18 cellular contexts compared by ENCODE assay signal in the genomic region with DNA sequence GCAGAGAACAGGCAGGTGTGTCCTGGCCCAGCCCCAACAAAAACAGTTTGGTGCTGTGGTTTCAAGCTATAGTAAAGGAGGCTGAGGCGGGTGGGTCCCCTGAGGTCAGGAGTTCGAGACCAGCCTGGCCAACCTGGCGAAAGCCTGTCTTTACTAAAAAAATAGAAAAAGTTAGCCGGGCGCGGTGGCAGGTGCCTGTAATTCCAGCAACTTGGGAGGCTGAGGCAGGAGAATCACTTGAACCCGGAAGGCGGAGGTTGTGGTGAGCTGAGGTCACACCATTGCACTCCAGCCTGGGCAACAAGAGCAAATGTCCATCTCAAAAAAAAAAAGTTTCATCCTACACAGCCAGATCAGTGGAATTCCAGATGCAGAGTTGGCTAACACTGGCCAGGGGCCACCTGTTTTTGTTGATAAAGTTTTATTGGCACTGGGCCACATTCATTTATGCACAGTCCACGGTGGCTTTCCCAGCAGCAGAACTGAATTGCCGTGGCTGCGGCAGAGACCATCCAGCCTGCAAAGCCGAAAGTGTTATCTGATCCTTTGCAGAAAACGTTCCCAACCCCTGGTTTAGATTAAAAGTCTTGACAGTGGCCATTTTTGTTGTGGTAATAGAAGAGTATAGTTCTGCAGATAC. TPM values are rescaled to one million over a fixed set of nuclear protein-coding genes. Genes with fewer than 3 reads are reported as not detected.
DNase-seq lines count a peak whose midpoint lies in the region; FAIRE-seq and TF ChIP-seq lines count a peak whose summit lies in the region.
"Had no signal": no experiment of that assay in that cellular context is flagged by ENCODE, and none has a peak within 500 bp of the region (broad histone marks: within the 10 kb centered on the region; RNA-seq: fewer than 3 reads in every experiment).

No MANE protein-coding gene starts in this region.

- CTCF ChIA-PET in RWPE1 (lab: Yijun Ruan, JAX), result interaction anchor here (0.6 to 0.9 kb wide), 2 partner anchors 53 to 86 kb away, joined by 3 read pairs; no protein-coding TSS in a partner anchor

- no peak for TF ChIP-seq POLR2A in erythroblast (IDR thresholded peaks at IDR 0.05; ENCODE audit: low read length)
- TF ChIP-seq POLR2A in GM12891 (IDR thresholded peaks at IDR 0.05; ENCODE audit: low read depth, low read length), result no peak

- in situ Hi-C loops in GM13977 (cut with MboI; ENCODE audit: low pct_unique_long_range_greater_than_20kb, low sequenced_read_pairs, unreplicated experiment), result no loop called here

- no peak for FAIRE-seq in GM12891 (lab: Jason Lieb, UNC)
- FAIRE-seq: GM18507, RCC 7860 had no signal

- POLR2A ChIA-PET in RWPE1 (lab: Yijun Ruan, JAX; ENCODE audit: low non-redundant PET), result no interaction called here

- TF ChIP-seq CTCF in RWPE1 (conservative IDR thresholded peaks at IDR 0.05; ENCODE audit: low read depth), result no peak
- no peak for TF ChIP-seq CTCF in GM13977 (IDR thresholded peaks at IDR 0.05; ENCODE audit: extremely low read depth, insufficient read depth, missing control alignments)

- DNase-seq in HUDEP-2 (lab: John Stamatoyannopoulos, UW; ENCODE audit: unreplicated experiment in 76 of 76) (peak in 74 of 76 experiments; percentile 59 to 99 (median 90)), RWPE1 (ENCODE audit: low spot score) (no peak), erythroblast (lab: John Stamatoyannopoulos, UW) (peak; percentile 88 to 94), activated gamma-delta T cell (lab: John Stamatoyannopoulos, UW) (no peak), GM13977 (ENCODE audit: low spot score) (no peak), GM12891 (ENCODE audit: insufficient read length, low spot score) (no peak)
- DNase-seq: DMS153, H7, NCI-H1417, NCI-H1930, NCI-H2171, NCI-H446 treated with DMSO at 0.1 percent for 48 hours, NCI-H748 treated with DMSO at 0.1 percent for 48 hours, SHP77 treated with DMSO at 0.1 percent for 48 hours had no signal

- H3K27ac ChIP-seq in RWPE1, result peak overlapping the region; percentile 23

TF ChIP-seq in GM12891, 5 proteins besides CTCF, POLR2A, EP300 and RAD21:
- TF ChIP-seq PAX5 (IDR thresholded peaks at IDR 0.05; ENCODE audit: insufficient read depth, low read length, severe bottlenecking), result no peak
- no peak for TF ChIP-seq POU2F2 (IDR thresholded peaks at IDR 0.05; ENCODE audit: low read depth, low read length)
- no peak for TF ChIP-seq SPI1 (IDR thresholded peaks at IDR 0.05; ENCODE audit: low read depth, low read length)

RNA-seq across cellular contexts. Expression of a gene that starts 8.5 kb away (rescaled TPM):
- 29.7 TPM for polyA plus RNA-seq in GM12891 (2012; ENCODE audit: low read depth, missing spikeins)

RNA-seq across cellular contexts. Expression of a gene that starts 15.6 kb away (rescaled TPM):
- 10.8 TPM for polyA plus RNA-seq in GM12891 (2012; ENCODE audit: low read depth, missing spikeins)
- polyA plus RNA-seq: AG04450, BJ had no signal

RNA-seq across cellular contexts. Expression of a gene that starts 30.3 kb away (rescaled TPM):
- polyA plus RNA-seq in GM12891 (2012; ENCODE audit: low read depth, missing spikeins), result 0.03 TPM
- polyA plus RNA-seq: AG04450 had no signal

RNA-seq across cellular contexts. Expression of a gene that starts 58.4 kb away (rescaled TPM):
- polyA plus RNA-seq in GM12891 (2012; ENCODE audit: low read depth, missing spikeins), result 15.9 TPM
- polyA plus RNA-seq: AG04450 had no signal

Comparison
In these comparisons a context has a peak if more than half of its experiments do, and no peak if none do; other contexts are left out.
1. DNase-seq: peak in HUDEP-2 (74 of 76) and erythroblast (2 of 2); none in RWPE1 (single experiment), activated gamma-delta T cell (single experiment), GM13977 (single experiment) and GM12891 (single experiment).